Comparison of ENCODE assay signal across 8 cellular contexts in the genomic region with DNA sequence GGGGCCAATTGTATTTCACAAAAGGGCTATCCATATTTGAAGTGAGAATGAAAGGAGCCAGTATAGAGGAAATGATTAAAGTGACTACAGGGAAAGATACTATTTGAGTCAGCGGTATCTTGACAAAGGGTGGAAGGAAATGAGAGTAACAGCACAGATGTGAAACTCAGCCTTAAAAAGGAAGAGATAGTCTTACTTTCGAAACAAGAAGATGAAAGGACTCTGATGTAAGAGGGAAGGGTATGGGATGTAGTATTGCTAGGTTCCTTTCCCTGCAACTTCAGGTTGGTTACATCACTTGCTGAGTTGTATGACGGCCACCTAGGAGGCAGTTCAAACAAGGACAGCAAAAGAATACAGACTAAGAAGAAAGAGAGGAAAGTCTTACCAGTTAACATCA. TPM values are rescaled to one million over a fixed set of nuclear protein-coding genes. Genes with fewer than 3 reads are reported as not detected.
DNase-seq lines count a peak whose midpoint lies in the region; ATAC-seq, FAIRE-seq and TF ChIP-seq lines count a peak whose summit lies in the region.

No MANE protein-coding gene starts in this region.

- H3K4me3 ChIP-seq in right lobe of liver (no peak overlapping the region), HepG2 (replicated peaks in 1 of 3; ENCODE audit: insufficient read depth in 1 of 3, low read depth in 2 of 3, low read length in 3 of 3) (no peak overlapping the region)

- 31% methylated on average over 3 of the region's 3 CpGs for WGBS in right lobe of liver (ENCODE audit: insufficient coverage, low coverage, low lambda C conversion rate, missing lambda C conversion rate)
- 96% methylated on average over 3 of the region's 3 CpGs for WGBS in HepG2 (ENCODE audit: low lambda C conversion rate)

- no peak for TF ChIP-seq RAD21 in HepG2 (CRISPR knock-in tag; IDR thresholded peaks at IDR 0.05)

- no peaks in the 10 kb centered on the region for H3K36me3 ChIP-seq in right lobe of liver
- peaks cover 0 to 29% of the 10 kb centered on the region in 2 experiments; a peak in 4 of 5 replicates for H3K36me3 ChIP-seq in HepG2 (replicated peaks in 1 of 2; ENCODE audit: control insufficient read depth in 1 of 2, insufficient read depth in 2 of 2, low read length in 2 of 2)

- H3K9me3 Mint-ChIP-seq in activated B cell treated with CpG ODN at 0.5 μM for 24 hours: no peaks in the 10 kb centered on the region
- no peaks in the 10 kb centered on the region for H3K9me3 Mint-ChIP-seq in natural killer cell treated with Interleukin-12 subunit alpha and Interleukin-12 subunit beta and Interleukin-15 and Interleukin-18, amount 100 ng/mL, for 72 hours

- TF ChIP-seq EP300 in HepG2 (IDR thresholded peaks at IDR 0.05; ENCODE audit: low read depth in 2 of 2, low read length in 2 of 2): no peak
- TF ChIP-seq EP300 in HepG2 (CRISPR knock-in tag; IDR thresholded peaks at IDR 0.05; ENCODE audit: borderline replicate concordance): no peak

- peak overlapping the region; percentile 88 for H3K27ac Mint-ChIP-seq in activated B cell treated with CpG ODN at 0.5 μM for 24 hours
- peak overlapping the region; percentile 69 to 75 for H3K27ac Mint-ChIP-seq in natural killer cell treated with Interleukin-12 subunit alpha and Interleukin-12 subunit beta and Interleukin-15 and Interleukin-18, amount 100 ng/mL, for 72 hours

- peak overlapping the region; percentile 57 for H3K4me3 Mint-ChIP-seq in activated B cell treated with CpG ODN at 0.5 μM for 24 hours
- H3K4me3 Mint-ChIP-seq in natural killer cell treated with Interleukin-12 subunit alpha and Interleukin-12 subunit beta and Interleukin-15 and Interleukin-18, amount 100 ng/mL, for 72 hours: peak overlapping the region; percentile 78

- CTCF ChIA-PET in HepG2 (lab: Yijun Ruan, JAX; ENCODE audit: low intra/inter-chr PET ratio, low total read pairs) (no interaction called here), activated B cell treated with CpG ODN at 0.5 μM for 24 hours (lab: Charles Lee) (interaction anchor here (0.7 to 1.3 kb wide), 2 partner anchors 15 to 17 kb away, joined by 3 to 4 read pairs; no protein-coding TSS in a partner anchor)

- ATAC-seq in right lobe of liver (peak; percentile 68 to 92 (median 76)), HepG2 (no peak), HG03095 (IDR thresholded peaks at IDR 0.05; ENCODE audit: unreplicated experiment) (peak; percentile 98), activated B cell treated with CpG ODN at 0.5 μM for 24 hours (ENCODE audit: low read depth) (peak; percentile 90), SK-N-SH treated with all-trans-retinoic acid at 6 μM for 48 hours (no peak)
- peak; percentile 95 to 96 for ATAC-seq in natural killer cell treated with Interleukin-12 subunit alpha and Interleukin-12 subunit beta and Interleukin-15 and Interleukin-18, amount 100 ng/mL, for 72 hours

- H3K4me2 ChIP-seq in HepG2 (ENCODE audit: low read depth, low read length): no peak overlapping the region

- DNase-seq in right lobe of liver (no peak), HepG2 (ENCODE audit: low spot score) (no peak), activated B cell treated with CpG ODN at 0.5 μM for 24 hours (no peak), NCI-H748 treated with DMSO at 0.1 percent for 48 hours (lab: John Stamatoyannopoulos, UW) (no peak), hypothalamus (lab: John Stamatoyannopoulos, UW) (no peak)
- no peak for DNase-seq in natural killer cell treated with Interleukin-12 subunit alpha and Interleukin-12 subunit beta and Interleukin-15 and Interleukin-18, amount 100 ng/mL, for 72 hours (ENCODE audit: low spot score)

- H2AFZ ChIP-seq in HepG2 (ENCODE audit: low read length): no peak overlapping the region

- TF ChIP-seq CTCF in right lobe of liver (IDR thresholded peaks at IDR 0.05): no peak
- no peak for TF ChIP-seq CTCF in HepG2 (CRISPR knock-in tag; IDR thresholded peaks at IDR 0.05)
- TF ChIP-seq CTCF in activated B cell treated with CpG ODN at 0.5 μM for 24 hours (IDR thresholded peaks at IDR 0.05): no peak

- H3K9me3 ChIP-seq in right lobe of liver (no peaks in the 10 kb centered on the region), HepG2 (ENCODE audit: low read length) (no peaks in the 10 kb centered on the region)

- H3K36me3 Mint-ChIP-seq in activated B cell treated with CpG ODN at 0.5 μM for 24 hours (ENCODE audit: low read depth): peaks cover 11% of the 10 kb centered on the region
- H3K36me3 Mint-ChIP-seq in natural killer cell treated with Interleukin-12 subunit alpha and Interleukin-12 subunit beta and Interleukin-15 and Interleukin-18, amount 100 ng/mL, for 72 hours: peaks cover 7% of the 10 kb centered on the region

- H3K4me1 ChIP-seq in right lobe of liver (no peaks in the 10 kb centered on the region), HepG2 (ENCODE audit: insufficient read depth, low read length) (no peaks in the 10 kb centered on the region)

- H3K9ac ChIP-seq in HepG2 (ENCODE audit: insufficient read depth, low read depth, low read length): no peak overlapping the region

- TF ChIP-seq POLR2A in right lobe of liver (IDR thresholded peaks at IDR 0.05) (no peak), HepG2 (IDR thresholded peaks at IDR 0.05; ENCODE audit: insufficient read depth in 1 of 2, low read depth in 2 of 2, low read length in 2 of 2) (no peak)

- POLR2A ChIA-PET in HepG2 (lab: Yijun Ruan, JAX): interaction anchor here (2.8 kb wide), 1 partner anchor 13 kb away, joined by 7 read pairs; the partner anchor contains the start of gene CISD1
- POLR2A ChIA-PET in activated B cell treated with CpG ODN at 0.5 μM for 24 hours (lab: Charles Lee): interaction anchor here (1.3 kb wide), 1 partner anchor 14 kb away, joined by 5 read pairs; the partner anchor contains the start of gene CISD1

- no peak for FAIRE-seq in HepG2 (lab: Jason Lieb, UNC)

- H4K20me1 ChIP-seq in HepG2 (ENCODE audit: insufficient read depth, low read length): no peaks in the 10 kb centered on the region

- no peaks in the 10 kb centered on the region for H3K79me2 ChIP-seq in HepG2 (ENCODE audit: insufficient read depth, low read length)

- in situ Hi-C loops in HepG2 (cut with HindIII; ENCODE audit: extremely low pct_ligation_motif_present, low pct_unique_long_range_greater_than_20kb): no loop called here

- intact Hi-C loops in right lobe of liver (cut with DNase I) (no loop called here), HepG2 (cut with micrococcal nuclease; ENCODE audit: unreplicated experiment) (no loop called here), activated B cell treated with CpG ODN at 0.5 μM for 24 hours (cut with micrococcal nuclease) (loop anchor here (1.0 to 5.0 kb wide), 4 partner anchors 13 to 103 kb away; partner anchors contain the start of genes CISD1 and TFAM)

- H3K27me3 Mint-ChIP-seq in activated B cell treated with CpG ODN at 0.5 μM for 24 hours: no peaks in the 10 kb centered on the region
- H3K27me3 Mint-ChIP-seq in natural killer cell treated with Interleukin-12 subunit alpha and Interleukin-12 subunit beta and Interleukin-15 and Interleukin-18, amount 100 ng/mL, for 72 hours: no peaks in the 10 kb centered on the region

- H3K27me3 ChIP-seq in right lobe of liver (no peaks in the 10 kb centered on the region), HepG2 (ENCODE audit: control insufficient read depth in 1 of 2, insufficient read depth in 2 of 2, low read length in 2 of 2) (no peaks in the 10 kb centered on the region; a peak in 1 of 5 replicates)

- H3K27ac ChIP-seq in right lobe of liver (no peak overlapping the region), HepG2 (ENCODE audit: extremely low read length, insufficient read depth, low read length) (no peak overlapping the region)

- no TSS peak for BruUV-seq in HepG2 (replicated peaks; lab: Mats Ljungman, UMichigan)

- H3K4me1 Mint-ChIP-seq in activated B cell treated with CpG ODN at 0.5 μM for 24 hours: peaks cover 27% of the 10 kb centered on the region
- H3K4me1 Mint-ChIP-seq in natural killer cell treated with Interleukin-12 subunit alpha and Interleukin-12 subunit beta and Interleukin-15 and Interleukin-18, amount 100 ng/mL, for 72 hours (ENCODE audit: low read depth in 2 of 2): peaks cover 8 to 17% of the 10 kb centered on the region in 2 donors

RNA-seq across cellular contexts. Expression of gene CISD1, which starts 13.7 kb away (rescaled TPM):
- total RNA-seq in right lobe of liver: 10 to 100 TPM; 25.2 to 40.9 (median 26.4) TPM
- 78.9 and 92.2 TPM in 2 replicates for total RNA-seq in HepG2 (2016; rRNA removed; fragmentation: Illumina TruSeq; extraction: Trizol)
- total RNA-seq in HepG2 (2016; cell fraction: cytosol; rRNA removed; fragmentation: Illumina TruSeq; extraction: Trizol; ENCODE audit: low read depth): 24.2 and 29.9 TPM in 2 replicates
- 81.7 and 106 TPM in 2 replicates for total RNA-seq in HepG2 (2016; cell fraction: insoluble cytoplasmic fraction; rRNA removed; fragmentation: Illumina TruSeq; extraction: Trizol)
- 26.8 and 29.2 TPM in 2 replicates for total RNA-seq in HepG2 (2016; cell fraction: membrane; rRNA removed; fragmentation: Illumina TruSeq; extraction: Trizol)
- total RNA-seq in HepG2 (2016; cell fraction: nucleus; rRNA removed; fragmentation: Illumina TruSeq; extraction: Trizol): 48.4 and 50.8 TPM in 2 replicates
- 47.8 and 63.4 TPM in 2 replicates for polyA plus RNA-seq in HepG2 (2011; rRNA removed)
- 18.1 and 27.8 TPM in 2 replicates for polyA plus RNA-seq in HepG2 (2011; cell fraction: cytosol; rRNA removed)
- 5.2 and 8.2 TPM in 2 replicates for polyA plus RNA-seq in HepG2 (2011; cell fraction: nucleus; rRNA removed)
- 33.9 and 47.1 TPM in 2 replicates for polyA plus RNA-seq in HepG2 (2012)
- 24.3 and 28.0 TPM in 2 replicates for polyA plus RNA-seq in HepG2 (2016; cell fraction: cytosol; fragmentation: Illumina TruSeq; extraction: Trizol; ENCODE audit: low read depth)
- polyA plus RNA-seq in HepG2 (2016; cell fraction: insoluble cytoplasmic fraction; fragmentation: Illumina TruSeq; extraction: Trizol; ENCODE audit: low read depth): 78.2 and 84.8 TPM in 2 replicates
- 20.1 and 21.0 TPM in 2 replicates for polyA plus RNA-seq in HepG2 (2016; cell fraction: membrane; fragmentation: Illumina TruSeq; extraction: Trizol; ENCODE audit: low read depth)
- polyA plus RNA-seq in HepG2 (2016; cell fraction: nucleus; fragmentation: Illumina TruSeq; extraction: Trizol; ENCODE audit: insufficient read depth, low read depth): 62.1 and 66.2 TPM in 2 replicates
- 7.0 and 10.3 TPM in 2 replicates for polyA minus RNA-seq in HepG2 (2011; rRNA and poly(A)+ RNA removed; ENCODE audit: low replicate concordance)
- 10.5 and 13.1 TPM in 2 replicates for polyA minus RNA-seq in HepG2 (2011; cell fraction: cytosol; rRNA and poly(A)+ RNA removed)
- polyA minus RNA-seq in HepG2 (2011; cell fraction: nucleus; rRNA and poly(A)+ RNA removed): 13.3 and 16.7 TPM in 2 replicates
- total RNA-seq in activated B cell treated with CpG ODN at 0.5 μM for 24 hours: 16.7 and 23.8 TPM in 2 replicates
- total RNA-seq in natural killer cell treated with Interleukin-12 subunit alpha and Interleukin-12 subunit beta and Interleukin-15 and Interleukin-18, amount 100 ng/mL, for 72 hours: 10 to 100 TPM; 41.2 to 48.5 TPM

RNA-seq across cellular contexts. Expression of gene IPMK, which starts 14.9 kb away (rescaled TPM):
- total RNA-seq in right lobe of liver (1 to 10 TPM; 2.8 to 8.1 (median 4.7) TPM), HepG2 (2016; rRNA removed; fragmentation: Illumina TruSeq; extraction: Trizol) (3.9 and 5.4 TPM in 2 replicates), activated B cell treated with CpG ODN at 0.5 μM for 24 hours (6.7 and 7.6 TPM in 2 replicates)
- 0.44 and 0.51 TPM in 2 replicates for total RNA-seq in HepG2 (2016; cell fraction: cytosol; rRNA removed; fragmentation: Illumina TruSeq; extraction: Trizol; ENCODE audit: low read depth)
- 3.8 and 5.4 TPM in 2 replicates for total RNA-seq in HepG2 (2016; cell fraction: insoluble cytoplasmic fraction; rRNA removed; fragmentation: Illumina TruSeq; extraction: Trizol)
- 2.6 and 2.8 TPM in 2 replicates for total RNA-seq in HepG2 (2016; cell fraction: membrane; rRNA removed; fragmentation: Illumina TruSeq; extraction: Trizol)
- 3.9 and 4.0 TPM in 2 replicates for total RNA-seq in HepG2 (2016; cell fraction: nucleus; rRNA removed; fragmentation: Illumina TruSeq; extraction: Trizol)
- 1.9 and 2.7 TPM in 2 replicates for polyA plus RNA-seq in HepG2 (2011; rRNA removed)
- polyA plus RNA-seq in HepG2 (2011; cell fraction: cytosol; rRNA removed): 0.94 and 1.5 TPM in 2 replicates
- 1.1 and 1.4 TPM in 2 replicates for polyA plus RNA-seq in HepG2 (2011; cell fraction: nucleus; rRNA removed)
- 4.4 and 4.5 TPM in 2 replicates for polyA plus RNA-seq in HepG2 (2012)
- 0.15 and 0.28 TPM in 2 replicates for polyA plus RNA-seq in HepG2 (2016; cell fraction: cytosol; fragmentation: Illumina TruSeq; extraction: Trizol; ENCODE audit: low read depth)
- polyA plus RNA-seq in HepG2 (2016; cell fraction: insoluble cytoplasmic fraction; fragmentation: Illumina TruSeq; extraction: Trizol; ENCODE audit: low read depth): 5.5 and 5.6 TPM in 2 replicates
- 1.2 and 1.3 TPM in 2 replicates for polyA plus RNA-seq in HepG2 (2016; cell fraction: membrane; fragmentation: Illumina TruSeq; extraction: Trizol; ENCODE audit: low read depth)
- polyA plus RNA-seq in HepG2 (2016; cell fraction: nucleus; fragmentation: Illumina TruSeq; extraction: Trizol; ENCODE audit: insufficient read depth, low read depth): 4.1 TPM in 2 replicates
- polyA minus RNA-seq in HepG2 (2011; rRNA and poly(A)+ RNA removed; ENCODE audit: low replicate concordance): 1.8 and 2.6 TPM in 2 replicates
- polyA minus RNA-seq in HepG2 (2011; cell fraction: cytosol; rRNA and poly(A)+ RNA removed): 5.4 and 6.8 TPM in 2 replicates
- 11.6 and 14.8 TPM in 2 replicates for polyA minus RNA-seq in HepG2 (2011; cell fraction: nucleus; rRNA and poly(A)+ RNA removed)
- total RNA-seq in natural killer cell treated with Interleukin-12 subunit alpha and Interleukin-12 subunit beta and Interleukin-15 and Interleukin-18, amount 100 ng/mL, for 72 hours: 10 to 100 TPM in 1 of 2 donors, 1 to 10 TPM in 1; 5.6 to 10.0 TPM

RNA-seq across cellular contexts. Expression of gene UBE2D1, which starts 52.2 kb away (rescaled TPM):
- total RNA-seq in right lobe of liver (10 to 100 TPM in 1 of 6 experiments, 1 to 10 TPM in 5; 3.1 to 11.9 (median 6.6) TPM), HepG2 (2016; rRNA removed; fragmentation: Illumina TruSeq; extraction: Trizol) (6.2 and 7.9 TPM in 2 replicates), activated B cell treated with CpG ODN at 0.5 μM for 24 hours (13.3 and 15.0 TPM in 2 replicates)
- total RNA-seq in HepG2 (2016; cell fraction: cytosol; rRNA removed; fragmentation: Illumina TruSeq; extraction: Trizol; ENCODE audit: low read depth): 1.6 and 2.3 TPM in 2 replicates
- total RNA-seq in HepG2 (2016; cell fraction: insoluble cytoplasmic fraction; rRNA removed; fragmentation: Illumina TruSeq; extraction: Trizol): 5.6 and 9.5 TPM in 2 replicates
- total RNA-seq in HepG2 (2016; cell fraction: membrane; rRNA removed; fragmentation: Illumina TruSeq; extraction: Trizol): 3.3 and 4.3 TPM in 2 replicates
- 8.0 and 8.5 TPM in 2 replicates for total RNA-seq in HepG2 (2016; cell fraction: nucleus; rRNA removed; fragmentation: Illumina TruSeq; extraction: Trizol)
- 10.6 and 13.8 TPM in 2 replicates for polyA plus RNA-seq in HepG2 (2011; rRNA removed)
- 4.9 and 7.8 TPM in 2 replicates for polyA plus RNA-seq in HepG2 (2011; cell fraction: cytosol; rRNA removed)
- polyA plus RNA-seq in HepG2 (2011; cell fraction: nucleus; rRNA removed): 2.5 and 4.3 TPM in 2 replicates
- polyA plus RNA-seq in HepG2 (2012): 8.3 and 12.5 TPM in 2 replicates
- polyA plus RNA-seq in HepG2 (2016; cell fraction: cytosol; fragmentation: Illumina TruSeq; extraction: Trizol; ENCODE audit: low read depth): 2.8 and 3.8 TPM in 2 replicates
- polyA plus RNA-seq in HepG2 (2016; cell fraction: insoluble cytoplasmic fraction; fragmentation: Illumina TruSeq; extraction: Trizol; ENCODE audit: low read depth): 28.9 and 31.5 TPM in 2 replicates
- polyA plus RNA-seq in HepG2 (2016; cell fraction: membrane; fragmentation: Illumina TruSeq; extraction: Trizol; ENCODE audit: low read depth): 7.1 and 10.2 TPM in 2 replicates
- polyA plus RNA-seq in HepG2 (2016; cell fraction: nucleus; fragmentation: Illumina TruSeq; extraction: Trizol; ENCODE audit: insufficient read depth, low read depth): 19.2 and 19.5 TPM in 2 replicates
- 2.9 and 3.6 TPM in 2 replicates for polyA minus RNA-seq in HepG2 (2011; rRNA and poly(A)+ RNA removed; ENCODE audit: low replicate concordance)
- 4.3 TPM in 2 replicates for polyA minus RNA-seq in HepG2 (2011; cell fraction: cytosol; rRNA and poly(A)+ RNA removed)
- 20.0 and 22.9 TPM in 2 replicates for polyA minus RNA-seq in HepG2 (2011; cell fraction: nucleus; rRNA and poly(A)+ RNA removed)
- 10 to 100 TPM; 12.7 to 14.6 TPM for total RNA-seq in natural killer cell treated with Interleukin-12 subunit alpha and Interleukin-12 subunit beta and Interleukin-15 and Interleukin-18, amount 100 ng/mL, for 72 hours

Comparison
In these comparisons a context has a peak if more than half of its experiments do, and no peak if none do; other contexts are left out.
1. ATAC-seq: peak in right lobe of liver (4 of 4), HG03095 (single experiment), activated B cell treated with CpG ODN at 0.5 μM for 24 hours (single experiment) and natural killer cell treated with Interleukin-12 subunit alpha and Interleukin-12 subunit beta and Interleukin-15 and Interleukin-18, amount 100 ng/mL, for 72 hours (2 of 2); none in HepG2 (single experiment) and SK-N-SH treated with all-trans-retinoic acid at 6 μM for 48 hours (single experiment).